10 cellular contexts compared by ENCODE assay signal in the genomic region with DNA sequence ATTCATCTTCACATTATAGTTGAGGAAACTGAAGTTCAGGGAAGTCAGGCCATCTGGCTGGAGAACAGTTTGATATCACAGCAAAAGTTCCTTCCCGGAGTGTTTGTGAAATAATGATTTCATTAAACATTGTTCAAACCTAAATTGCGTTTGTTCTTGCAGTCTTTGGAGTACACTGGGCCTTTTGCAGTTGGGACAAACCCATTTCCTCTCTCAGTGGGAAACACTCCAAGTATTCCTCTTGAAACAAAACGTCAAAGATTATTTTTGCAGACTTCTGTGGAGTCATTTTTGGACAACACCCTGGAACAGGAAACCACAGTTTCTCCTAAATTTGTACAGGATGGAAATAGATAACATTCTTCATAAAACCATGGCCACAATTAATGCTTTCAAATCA.
DNase-seq lines count a peak whose midpoint lies in the region; ATAC-seq and TF ChIP-seq lines count a peak whose summit lies in the region.
"Had no signal": no experiment of that assay in that cellular context is flagged by ENCODE, and none has a peak within 500 bp of the region (broad histone marks: within the 10 kb centered on the region; RNA-seq: fewer than 3 reads in every experiment).

No MANE protein-coding gene starts in this region.

- H3K4me1 ChIP-seq in spleen: peaks cover 4 to 34% (median 16%) of the 10 kb centered on the region in 6 donors

- no peaks in the 10 kb centered on the region for H3K36me3 Mint-ChIP-seq in chondrocyte (ENCODE audit: low read depth)
- H3K36me3 Mint-ChIP-seq: activated CD4-positive, alpha-beta memory T cell treated with anti-CD3 and anti-CD28 coated beads for 36 hours had no signal

- peak overlapping the region; percentile 19 for H3K27ac Mint-ChIP-seq in chondrocyte (ENCODE audit: unreplicated experiment)
- H3K27ac Mint-ChIP-seq: activated CD4-positive, alpha-beta memory T cell treated with anti-CD3 and anti-CD28 coated beads for 36 hours had no signal

- 7 to 15% (median 9%) methylated on average over 3 of the region's 3 CpGs for WGBS in spleen, 5 donors

- ATAC-seq in HG02870 (IDR thresholded peaks at IDR 0.05; ENCODE audit: unreplicated experiment): no peak
- no peak for ATAC-seq in HG02884 (IDR thresholded peaks at IDR 0.05; ENCODE audit: unreplicated experiment)

- no peaks in the 10 kb centered on the region for H3K9me3 ChIP-seq in spleen

- H3K4me3 ChIP-seq in spleen: no peak overlapping the region

- TF ChIP-seq POLR2A in spleen (IDR thresholded peaks at IDR 0.05): no peak

- H3K4me1 Mint-ChIP-seq in chondrocyte (ENCODE audit: low read depth): peaks cover 45% of the 10 kb centered on the region
- H3K4me1 Mint-ChIP-seq: central memory CD8-positive, alpha-beta T cell had no signal

- H3K36me3 ChIP-seq in spleen: no peaks in the 10 kb centered on the region

- H3K27ac ChIP-seq in layer of hippocampus (ENCODE audit: low read depth, low read length) (peak overlapping the region; percentile 21), spleen (peak overlapping the region in 7 of 8 donors; percentile 51 to 76 (median 69))

- H3K9me3 Mint-ChIP-seq in chondrocyte (ENCODE audit: low read depth): no peaks in the 10 kb centered on the region
- H3K9me3 Mint-ChIP-seq: activated CD4-positive, alpha-beta memory T cell treated with anti-CD3 and anti-CD28 coated beads for 36 hours; central memory CD8-positive, alpha-beta T cell had no signal

- intact Hi-C loops in spleen (cut with DNase I; ENCODE audit: low total_unique reads): no loop called here
- intact Hi-C loops in posterior vena cava (cut with DNase I): loop anchor here in 1 of 2 donors (10.0 kb wide), 1 partner anchor 284 kb away; a partner anchor contains a TSS

- H3K4me3 Mint-ChIP-seq in chondrocyte (ENCODE audit: unreplicated experiment): no peak overlapping the region
- H3K4me3 Mint-ChIP-seq: activated CD4-positive, alpha-beta memory T cell treated with anti-CD3 and anti-CD28 coated beads for 36 hours; central memory CD8-positive, alpha-beta T cell had no signal

- DNase-seq in GM04504 (ENCODE audit: low read depth) (peak; percentile 67), chondrocyte (ENCODE audit: low spot score) (no peak), spleen (no peak), posterior vena cava (ENCODE audit: low spot score) (no peak)
- DNase-seq in activated CD8-positive, alpha-beta memory T cell treated with anti-CD3 and anti-CD28 coated beads, Interleukin-2, amount 50 U/mL, for 48 hours: no peak
- DNase-seq: activated CD4-positive, alpha-beta memory T cell treated with anti-CD3 and anti-CD28 coated beads for 36 hours had no signal

- no peaks in the 10 kb centered on the region for H3K27me3 ChIP-seq in layer of hippocampus (ENCODE audit: control insufficient read depth, insufficient read depth, low read length)
- H3K27me3 ChIP-seq in spleen (replicated peaks in 1 of 7): no peaks in the 10 kb centered on the region

- TF ChIP-seq CTCF in chondrocyte (IDR thresholded peaks at IDR 0.05) (no peak), spleen (IDR thresholded peaks at IDR 0.05 in 8 of 11, conservative IDR thresholded peaks at IDR 0.05 in 3 of 11) (no peak)

- no peaks in the 10 kb centered on the region for H3K27me3 Mint-ChIP-seq in chondrocyte (ENCODE audit: low read depth)
- H3K27me3 Mint-ChIP-seq: activated CD4-positive, alpha-beta memory T cell treated with anti-CD3 and anti-CD28 coated beads for 36 hours; central memory CD8-positive, alpha-beta T cell had no signal
